10 cellular contexts compared by ENCODE assay signal in the genomic region with DNA sequence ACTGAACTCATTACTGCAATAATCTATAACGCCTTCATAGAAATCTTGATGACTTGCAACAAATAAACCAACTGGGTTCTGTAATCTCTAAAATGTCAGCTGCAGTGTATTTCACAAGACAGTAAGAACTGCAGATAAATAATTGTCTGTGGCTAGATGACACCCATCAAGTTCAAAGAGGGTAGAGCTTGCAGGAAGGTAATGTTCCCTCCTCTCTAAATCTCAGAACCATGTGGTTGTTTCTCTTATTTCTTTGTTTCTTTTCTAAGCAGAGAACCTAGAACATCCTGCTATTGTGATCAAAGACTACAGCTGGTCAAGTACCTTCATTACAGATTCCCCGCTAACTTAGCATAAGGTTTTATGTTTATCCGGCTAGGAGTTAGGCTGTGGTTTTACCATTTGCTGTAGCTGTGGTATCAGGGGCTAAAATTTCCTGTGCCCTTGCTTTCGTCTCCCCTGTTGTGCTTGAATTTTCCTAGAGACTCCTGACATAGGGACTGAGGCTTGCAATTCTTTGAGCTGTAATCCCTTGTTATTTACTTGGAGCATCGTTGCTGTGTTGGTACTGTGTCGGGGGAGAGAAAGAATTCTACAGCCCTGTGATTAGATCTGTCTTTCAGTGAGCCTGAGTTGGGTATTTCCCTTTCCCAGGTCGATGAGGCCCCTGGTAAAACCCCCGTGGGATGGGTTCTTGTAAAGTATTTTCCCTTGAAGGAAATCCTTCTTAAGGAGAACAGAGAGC.
DNase-seq lines count a peak whose midpoint lies in the region; ATAC-seq, FAIRE-seq and TF ChIP-seq lines count a peak whose summit lies in the region.
"Had no signal": no experiment of that assay in that cellular context is flagged by ENCODE, and none has a peak within 500 bp of the region (broad histone marks: within the 10 kb centered on the region; RNA-seq: fewer than 3 reads in every experiment).

No MANE protein-coding gene starts in this region.

- DNase-seq in GM12892 (ENCODE audit: insufficient read length) (no peak), NT2/D1 (ENCODE audit: low read depth, low spot score) (peak; percentile 5), ecto neural progenitor cell (ENCODE audit: low spot score) (peak; percentile 46), neural progenitor cell (ENCODE audit: low spot score) (peak; percentile 37), 8988T (no peak), brain microvascular endothelial cell (no peak), hippocampal formation (lab: John Stamatoyannopoulos, UW) (no peak)
- DNase-seq: NCI-H2107 had no signal

- H3K27me3 ChIP-seq in NT2/D1 (ENCODE audit: insufficient read depth, insufficient read length) (no peaks in the 10 kb centered on the region), neural progenitor cell (no peaks in the 10 kb centered on the region), brain microvascular endothelial cell (replicated peaks) (no peaks in the 10 kb centered on the region)

- H3K4me1 ChIP-seq in NT2/D1 (ENCODE audit: insufficient read depth, insufficient read length) = no peaks in the 10 kb centered on the region
- H3K4me1 ChIP-seq in neural progenitor cell = peaks cover 10% of the 10 kb centered on the region
- H3K4me1 ChIP-seq: prostate gland had no signal

- peaks cover 14% of the 10 kb centered on the region for H3K9me3 Mint-ChIP-seq in neural progenitor cell

- no peak overlapping the region for H3K27ac Mint-ChIP-seq in neural progenitor cell

- H3K79me2 ChIP-seq in neural progenitor cell (ENCODE audit: low read depth) = no peaks in the 10 kb centered on the region

- H3K36me3 Mint-ChIP-seq in neural progenitor cell = peaks cover 2% of the 10 kb centered on the region

- H3K27me3 Mint-ChIP-seq in neural progenitor cell (ENCODE audit: insufficient read depth, low read depth) = peaks cover 3% of the 10 kb centered on the region

- H2AFZ ChIP-seq in neural progenitor cell (replicated peaks) = peak overlapping the region; percentile 64

- H3K4me1 Mint-ChIP-seq in neural progenitor cell = peaks cover 10% of the 10 kb centered on the region

- no peaks in the 10 kb centered on the region for H4K20me1 ChIP-seq in neural progenitor cell (ENCODE audit: low read depth)

- H3K36me3 ChIP-seq in NT2/D1 (ENCODE audit: insufficient read depth, insufficient read length, low read length) = no peaks in the 10 kb centered on the region
- H3K36me3 ChIP-seq in neural progenitor cell = no peaks in the 10 kb centered on the region
- no peaks in the 10 kb centered on the region for H3K36me3 ChIP-seq in brain microvascular endothelial cell (replicated peaks)
- H3K36me3 ChIP-seq: prostate gland had no signal

- no peak overlapping the region for H3K4me2 ChIP-seq in neural progenitor cell

- no peak for TF ChIP-seq CTCF in neural progenitor cell (IDR thresholded peaks at IDR 0.05)
- TF ChIP-seq CTCF in brain microvascular endothelial cell (IDR thresholded peaks at IDR 0.05; ENCODE audit: low read depth, low read length, missing control alignments) = no peak

- H3K4me3 Mint-ChIP-seq in neural progenitor cell = no peak overlapping the region

- in situ Hi-C loops in brain microvascular endothelial cell (cut with HindIII; ENCODE audit: low pct_ligation_motif_present, low sequenced_read_pairs) = no loop called here

- H3K9me3 ChIP-seq in NT2/D1 (ENCODE audit: insufficient read depth, low read length) (peaks cover 15% of the 10 kb centered on the region), neural progenitor cell (ENCODE audit: low read depth) (no peaks in the 10 kb centered on the region)
- H3K9me3 ChIP-seq: prostate gland had no signal

- peaks cover 9% of the 10 kb centered on the region for H3F3A ChIP-seq in neural progenitor cell (ENCODE audit: low read depth)

- H3K9ac ChIP-seq in NT2/D1 (ENCODE audit: insufficient read length, low read depth) (no peak overlapping the region), neural progenitor cell (no peak overlapping the region)

- peak overlapping the region; percentile 32 for H3K27ac ChIP-seq in neural progenitor cell
- no peak overlapping the region for H3K27ac ChIP-seq in brain microvascular endothelial cell
- H3K27ac ChIP-seq: prostate gland had no signal

- TF ChIP-seq POLR2A in GM12892 (IDR thresholded peaks at IDR 0.05; ENCODE audit: low read depth, low read length) = no peak

- ATAC-seq in GM19395 (IDR thresholded peaks at IDR 0.05; ENCODE audit: unreplicated experiment) = no peak

- FAIRE-seq in GM12892 (lab: Jason Lieb, UNC) = peak; percentile 77

- no peak overlapping the region for H3K4me3 ChIP-seq in NT2/D1 (ENCODE audit: insufficient read length, low read depth)
- no peak overlapping the region for H3K4me3 ChIP-seq in neural progenitor cell
- no peak overlapping the region for H3K4me3 ChIP-seq in brain microvascular endothelial cell (ENCODE audit: low read depth, low read length)
- H3K4me3 ChIP-seq: prostate gland had no signal

Comparison
In these comparisons a context has a peak if more than half of its experiments do, and no peak if none do; other contexts are left out.
1. DNase-seq: peak in NT2/D1 (single experiment), ecto neural progenitor cell (single experiment) and neural progenitor cell (single experiment); none in GM12892 (single experiment), 8988T (single experiment), brain microvascular endothelial cell (single experiment) and hippocampal formation (0 of 2).